In the genomic region with DNA sequence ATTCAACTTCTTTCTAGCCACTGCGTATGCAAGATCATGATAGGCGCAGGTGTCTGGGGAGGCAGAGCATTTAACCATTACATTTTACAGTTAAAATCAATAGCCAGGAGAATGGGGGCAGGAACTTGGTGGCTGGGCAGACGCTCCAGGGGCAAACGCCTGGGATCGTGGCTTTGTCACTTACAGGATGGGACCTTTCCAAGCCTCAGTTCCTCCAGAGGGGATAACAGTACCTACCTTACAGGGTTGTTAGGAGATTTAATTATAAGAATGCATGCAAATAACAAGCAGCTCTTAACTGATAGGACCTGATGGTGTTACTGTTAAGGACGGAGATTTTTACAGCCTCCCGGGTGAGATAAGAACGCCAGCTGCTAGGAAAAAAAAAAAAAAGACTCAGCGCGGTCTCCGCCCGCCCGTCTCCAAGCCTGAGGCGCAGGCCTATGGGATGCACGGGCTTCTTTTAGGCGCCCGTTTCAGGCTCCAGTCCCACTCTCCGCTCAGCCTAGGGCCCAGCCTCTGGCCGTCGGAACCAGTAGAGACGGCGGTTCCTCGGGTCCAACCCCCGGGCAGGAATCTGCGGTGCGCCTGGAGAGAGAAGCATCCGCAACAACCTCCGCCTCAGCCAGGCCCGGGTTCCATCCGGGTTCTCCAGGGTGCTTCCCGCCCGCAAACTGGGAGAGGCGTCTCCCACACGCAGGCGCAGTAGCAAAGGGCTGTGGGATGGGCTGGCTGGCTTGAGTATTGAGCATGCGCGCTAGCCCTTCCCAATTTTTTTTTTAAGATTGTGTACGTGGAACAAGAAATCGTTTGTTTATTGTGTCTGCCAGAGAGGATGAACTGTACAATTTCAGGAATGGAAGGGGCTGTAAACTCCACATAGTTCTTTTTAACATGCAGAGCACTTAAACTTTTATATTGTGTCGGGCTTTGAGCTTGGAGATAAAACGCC, we compare ENCODE assay signal across 8 cellular contexts. TPM values are rescaled to one million over a fixed set of nuclear protein-coding genes. Genes with fewer than 3 reads are reported as not detected.
A peak's percentile ranks its signal among the peaks of the same experiment; 100 is the strongest.
DNase-seq lines count a peak whose midpoint lies in the region; ATAC-seq and TF ChIP-seq lines count a peak whose summit lies in the region.

Gene FAM200C, minus strand, starts transcription at position 653 of the 952 bp plus-strand sequence. CDS start 4,564 bp downstream, outside the sequence.

- peak within 1 kb of the TSS; percentile 21 for H3K27ac ChIP-seq in OCI-LY7 (ENCODE audit: low read depth, low read length, poor library complexity, severe bottlenecking)
- peak within 1 kb of the TSS; percentile 89 for H3K27ac ChIP-seq in mucosa of rectum (ENCODE audit: low read depth in 2 of 2, low read length in 2 of 2)

- H3K4me3 Mint-ChIP-seq in IgD-negative memory B cell, result peak within 1 kb of the TSS; percentile 88 to 96 (median 93)

- H3K4me1 ChIP-seq in OCI-LY7 (ENCODE audit: insufficient read depth, low read length, poor library complexity, severe bottlenecking) (peaks cover 9% of the 10 kb centered on the region), mucosa of rectum (ENCODE audit: control insufficient read depth in 2 of 2, insufficient read depth in 2 of 2, low read length in 2 of 2) (peaks cover 3 to 13% of the 10 kb centered on the region in 2 donors)

- POLR2A ChIA-PET in OCI-LY7 (lab: Charles Lee), result interaction anchor here (0.7 to 2.1 kb wide), 8 partner anchors 11 to 31 kb away, joined by 3 to 11 read pairs (median 6); partner anchors contain the start of genes PTTG1 and SLU7

- no peaks in the 10 kb centered on the region for H3K9me3 ChIP-seq in OCI-LY7 (ENCODE audit: low read length)
- no peaks in the 10 kb centered on the region for H3K9me3 ChIP-seq in mucosa of rectum (ENCODE audit: control insufficient read depth in 2 of 2, low read length in 2 of 2)

- H3K9me2 ChIP-seq in OCI-LY7 (ENCODE audit: insufficient read depth, low read length), result no peaks in the 10 kb centered on the region

- H3K9ac ChIP-seq in mucosa of rectum (ENCODE audit: low read depth in 1 of 2, low read length in 2 of 2), result peak within 1 kb of the TSS; percentile 79 to 86

- BruUV-seq in OCI-LY7 (replicated peaks; lab: Mats Ljungman, UMichigan), result no TSS peak

- peaks cover 5% of the 10 kb centered on the region for H3K36me3 Mint-ChIP-seq in IgD-negative memory B cell

- H4K20me1 ChIP-seq in OCI-LY7 (ENCODE audit: insufficient read depth, low read length), result no peaks in the 10 kb centered on the region

- peak within 1 kb of the TSS; percentile 97 for H2AFZ ChIP-seq in OCI-LY7 (ENCODE audit: low read length)

- H3K79me2 ChIP-seq in OCI-LY7 (ENCODE audit: insufficient read depth, low read depth, low read length), result peaks cover 8% of the 10 kb centered on the region; the same call in 1 of the 2 replicates

- CTCF ChIA-PET in OCI-LY7 (lab: Charles Lee; ENCODE audit: unreplicated experiment), result interaction anchor here (0.6 to 1.3 kb wide), 4 partner anchors 18 to 372 kb away, joined by 3 to 4 read pairs (median 3); no protein-coding TSS in a partner anchor

- peak within 1 kb of the TSS; percentile 90 for H3K4me3 ChIP-seq in OCI-LY7 (ENCODE audit: low read depth, low read length, poor library complexity, severe bottlenecking)
- peak within 1 kb of the TSS; percentile 70 for H3K4me3 ChIP-seq in epithelial cell of proximal tubule (ENCODE audit: low read depth, low read length)
- H3K4me3 ChIP-seq in mucosa of rectum (ENCODE audit: low read length in 2 of 2), result peak within 1 kb of the TSS; percentile 76 to 86

- H3K36me3 ChIP-seq in OCI-LY7 (ENCODE audit: insufficient read depth, low read length), result peaks cover 35% of the 10 kb centered on the region
- peaks cover 23 to 24% of the 10 kb centered on the region in 2 donors for H3K36me3 ChIP-seq in mucosa of rectum (ENCODE audit: control insufficient read depth in 2 of 2, insufficient read depth in 2 of 2, low read length in 2 of 2)

- ATAC-seq in GM21619 (IDR thresholded peaks at IDR 0.05; ENCODE audit: unreplicated experiment), result peak; percentile 89

- no peak for TF ChIP-seq CTCF in OCI-LY7 (conservative IDR thresholded peaks at IDR 0.05; ENCODE audit: low read length)
- TF ChIP-seq CTCF in epithelial cell of proximal tubule (conservative IDR thresholded peaks at IDR 0.05; ENCODE audit: low read depth, low read length), result no peak

- H3K4me1 Mint-ChIP-seq in IgD-negative memory B cell, result peaks cover 12 to 16% (median 13%) of the 10 kb centered on the region in 3 donors

- H3K27me3 Mint-ChIP-seq in IgD-negative memory B cell, result no peaks in the 10 kb centered on the region

- no peaks in the 10 kb centered on the region for H3K27me3 ChIP-seq in mucosa of rectum (ENCODE audit: control insufficient read depth in 2 of 2, insufficient read depth in 2 of 2, low read length in 2 of 2)

- peak within 1 kb of the TSS; percentile 74 to 96 (median 86) for H3K27ac Mint-ChIP-seq in IgD-negative memory B cell

- H3K4me2 ChIP-seq in OCI-LY7 (ENCODE audit: low read length), result peak within 1 kb of the TSS; percentile 86

- H3K9me3 Mint-ChIP-seq in IgD-negative memory B cell, result no peaks in the 10 kb centered on the region

- intact Hi-C loops in OCI-LY7 (cut with micrococcal nuclease; ENCODE audit: unreplicated experiment), result loop anchor here (2.0 kb wide), 1 partner anchor 19 kb away; the partner anchor contains the start of gene SLU7

- DNase-seq in DMS153 treated with DMSO at 0.1 percent for 48 hours (lab: John Stamatoyannopoulos, UW; ENCODE audit: unreplicated experiment), result peak; percentile 60
- DNase-seq in OCI-LY7 (ENCODE audit: low spot score), result peak; percentile 84
- DNase-seq in activated T-cell treated with anti-CD3 and anti-CD28 coated beads for 48 hours (ENCODE audit: low read depth), result peak; percentile 68
- peak; percentile 41 for DNase-seq in epithelial cell of proximal tubule (ENCODE audit: low read depth)
- peak; percentile 13 to 29 for DNase-seq in stimulated activated CD8-positive, alpha-beta memory T cell treated with anti-CD3 and anti-CD28 coated beads, Interleukin-4, amount 100 ng/mL, for 4 hours (ENCODE audit: low read depth in 2 of 2, low spot score in 1 of 2)

RNA-seq across cellular contexts. Expression of gene FAM200C, which starts in this region (rescaled TPM):
- polyA plus RNA-seq in IgD-negative memory B cell, result 0.64 TPM
- total RNA-seq in OCI-LY7 (2014; rRNA removed; shearing (Covaris generic)), result 2.4 and 2.7 TPM in 2 replicates
- total RNA-seq in OCI-LY7 (2022) (3.7 and 5.1 TPM in 2 replicates), epithelial cell of proximal tubule (1.3 and 2.5 TPM in 2 replicates)

Comparison
In these comparisons a context has a peak if more than half of its experiments do, and no peak if none do; other contexts are left out.
1. Peak in every context shown above with its lines: DNase-seq, ATAC-seq, H3K4me3 ChIP-seq and H3K27ac ChIP-seq.
2. DNase-seq: peak in every context shown above with its lines; median percentile 84 in OCI-LY7; 68 in activated T-cell treated with anti-CD3 and anti-CD28 coated beads for 48 hours; 60 in DMS153 treated with DMSO at 0.1 percent for 48 hours; 41 in epithelial cell of proximal tubule; 21 in stimulated activated CD8-positive, alpha-beta memory T cell treated with anti-CD3 and anti-CD28 coated beads, Interleukin-4, amount 100 ng/mL, for 4 hours.